2 cellular contexts compared by ENCODE assay signal in the genomic region with DNA sequence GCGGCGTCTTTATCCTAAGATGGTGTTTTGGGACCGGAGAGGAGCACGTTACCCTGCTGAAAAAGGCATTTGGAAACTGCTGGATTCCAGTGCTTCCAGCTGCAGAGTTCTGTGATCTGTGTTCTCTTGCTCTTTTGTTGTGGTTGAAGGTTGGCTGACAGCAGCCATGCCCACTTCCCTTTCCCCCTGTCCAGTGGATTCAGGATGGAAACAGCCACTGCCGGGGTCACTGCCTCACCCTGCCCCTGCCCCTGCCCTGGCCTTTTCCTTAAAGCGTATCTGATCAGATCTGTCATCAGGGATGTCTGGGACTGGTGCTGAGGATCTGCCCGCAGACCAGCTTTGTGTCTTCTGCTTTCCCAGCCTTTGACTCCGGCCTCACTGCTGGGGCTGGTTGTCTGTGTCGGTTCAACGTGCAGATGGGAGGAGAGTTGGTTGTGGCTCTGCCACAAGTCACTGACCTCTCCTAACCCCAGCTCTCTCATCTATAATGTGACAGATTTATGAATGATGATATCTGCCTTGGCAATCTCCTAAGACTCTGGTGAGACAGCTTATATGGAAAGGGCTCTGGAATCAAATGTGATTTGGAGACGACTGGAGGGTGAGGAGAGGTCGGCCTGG.
TF ChIP-seq lines count a peak whose summit lies in the region.

No MANE protein-coding gene starts in this region.

TF ChIP-seq in liver, 16 proteins besides CTCF, POLR2A, EP300 and RAD21 (continued from another document):
- TF ChIP-seq TAF1 (conservative IDR thresholded peaks at IDR 0.05): no peak
- peak; percentile 51 for TF ChIP-seq NR2F2 (IDR thresholded peaks at IDR 0.05)
- no peak for TF ChIP-seq HNF4G (IDR thresholded peaks at IDR 0.05)
- TF ChIP-seq, protein P1, sequence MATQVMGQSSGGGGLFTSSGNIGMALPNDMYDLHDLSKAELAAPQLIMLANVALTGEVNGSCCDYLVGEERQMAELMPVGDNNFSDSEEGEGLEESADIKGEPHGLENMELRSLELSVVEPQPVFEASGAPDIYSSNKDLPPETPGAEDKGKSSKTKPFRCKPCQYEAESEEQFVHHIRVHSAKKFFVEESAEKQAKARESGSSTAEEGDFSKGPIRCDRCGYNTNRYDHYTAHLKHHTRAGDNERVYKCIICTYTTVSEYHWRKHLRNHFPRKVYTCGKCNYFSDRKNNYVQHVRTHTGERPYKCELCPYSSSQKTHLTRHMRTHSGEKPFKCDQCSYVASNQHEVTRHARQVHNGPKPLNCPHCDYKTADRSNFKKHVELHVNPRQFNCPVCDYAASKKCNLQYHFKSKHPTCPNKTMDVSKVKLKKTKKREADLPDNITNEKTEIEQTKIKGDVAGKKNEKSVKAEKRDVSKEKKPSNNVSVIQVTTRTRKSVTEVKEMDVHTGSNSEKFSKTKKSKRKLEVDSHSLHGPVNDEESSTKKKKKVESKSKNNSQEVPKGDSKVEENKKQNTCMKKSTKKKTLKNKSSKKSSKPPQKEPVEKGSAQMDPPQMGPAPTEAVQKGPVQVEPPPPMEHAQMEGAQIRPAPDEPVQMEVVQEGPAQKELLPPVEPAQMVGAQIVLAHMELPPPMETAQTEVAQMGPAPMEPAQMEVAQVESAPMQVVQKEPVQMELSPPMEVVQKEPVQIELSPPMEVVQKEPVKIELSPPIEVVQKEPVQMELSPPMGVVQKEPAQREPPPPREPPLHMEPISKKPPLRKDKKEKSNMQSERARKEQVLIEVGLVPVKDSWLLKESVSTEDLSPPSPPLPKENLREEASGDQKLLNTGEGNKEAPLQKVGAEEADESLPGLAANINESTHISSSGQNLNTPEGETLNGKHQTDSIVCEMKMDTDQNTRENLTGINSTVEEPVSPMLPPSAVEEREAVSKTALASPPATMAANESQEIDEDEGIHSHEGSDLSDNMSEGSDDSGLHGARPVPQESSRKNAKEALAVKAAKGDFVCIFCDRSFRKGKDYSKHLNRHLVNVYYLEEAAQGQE (IDR thresholded peaks at IDR 0.05): no peak
- TF ChIP-seq, protein P2, sequence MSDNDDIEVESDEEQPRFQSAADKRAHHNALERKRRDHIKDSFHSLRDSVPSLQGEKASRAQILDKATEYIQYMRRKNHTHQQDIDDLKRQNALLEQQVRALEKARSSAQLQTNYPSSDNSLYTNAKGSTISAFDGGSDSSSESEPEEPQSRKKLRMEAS (IDR thresholded peaks at IDR 0.05): no peak
- no peak for TF ChIP-seq HNF4A (conservative IDR thresholded peaks at IDR 0.05)
- TF ChIP-seq FOXA1 (IDR thresholded peaks at IDR 0.05): no peak

TF ChIP-seq in HepG2, 621 proteins besides CTCF, POLR2A, EP300 and RAD21 (continued from another document):
- TF ChIP-seq, protein P3, sequence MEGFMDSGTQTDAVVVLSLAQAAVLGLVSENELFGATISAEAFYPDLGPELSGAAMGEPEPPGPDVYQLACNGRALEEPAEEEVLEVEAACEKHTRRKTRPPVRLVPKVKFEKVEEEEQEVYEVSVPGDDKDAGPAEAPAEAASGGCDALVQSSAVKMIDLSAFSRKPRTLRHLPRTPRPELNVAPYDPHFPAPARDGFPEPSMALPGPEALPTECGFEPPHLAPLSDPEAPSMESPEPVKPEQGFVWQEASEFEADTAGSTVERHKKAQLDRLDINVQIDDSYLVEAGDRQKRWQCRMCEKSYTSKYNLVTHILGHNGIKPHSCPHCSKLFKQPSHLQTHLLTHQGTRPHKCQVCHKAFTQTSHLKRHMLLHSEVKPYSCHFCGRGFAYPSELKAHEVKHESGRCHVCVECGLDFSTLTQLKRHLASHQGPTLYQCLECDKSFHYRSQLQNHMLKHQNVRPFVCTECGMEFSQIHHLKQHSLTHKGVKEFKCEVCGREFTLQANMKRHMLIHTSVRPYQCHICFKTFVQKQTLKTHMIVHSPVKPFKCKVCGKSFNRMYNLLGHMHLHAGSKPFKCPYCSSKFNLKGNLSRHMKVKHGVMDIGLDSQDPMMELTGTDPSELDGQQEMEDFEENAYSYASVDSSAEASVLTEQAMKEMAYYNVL (CRISPR knock-in tag; IDR thresholded peaks at IDR 0.05; ENCODE audit: borderline replicate concordance): no peak
- TF ChIP-seq, protein P4, sequence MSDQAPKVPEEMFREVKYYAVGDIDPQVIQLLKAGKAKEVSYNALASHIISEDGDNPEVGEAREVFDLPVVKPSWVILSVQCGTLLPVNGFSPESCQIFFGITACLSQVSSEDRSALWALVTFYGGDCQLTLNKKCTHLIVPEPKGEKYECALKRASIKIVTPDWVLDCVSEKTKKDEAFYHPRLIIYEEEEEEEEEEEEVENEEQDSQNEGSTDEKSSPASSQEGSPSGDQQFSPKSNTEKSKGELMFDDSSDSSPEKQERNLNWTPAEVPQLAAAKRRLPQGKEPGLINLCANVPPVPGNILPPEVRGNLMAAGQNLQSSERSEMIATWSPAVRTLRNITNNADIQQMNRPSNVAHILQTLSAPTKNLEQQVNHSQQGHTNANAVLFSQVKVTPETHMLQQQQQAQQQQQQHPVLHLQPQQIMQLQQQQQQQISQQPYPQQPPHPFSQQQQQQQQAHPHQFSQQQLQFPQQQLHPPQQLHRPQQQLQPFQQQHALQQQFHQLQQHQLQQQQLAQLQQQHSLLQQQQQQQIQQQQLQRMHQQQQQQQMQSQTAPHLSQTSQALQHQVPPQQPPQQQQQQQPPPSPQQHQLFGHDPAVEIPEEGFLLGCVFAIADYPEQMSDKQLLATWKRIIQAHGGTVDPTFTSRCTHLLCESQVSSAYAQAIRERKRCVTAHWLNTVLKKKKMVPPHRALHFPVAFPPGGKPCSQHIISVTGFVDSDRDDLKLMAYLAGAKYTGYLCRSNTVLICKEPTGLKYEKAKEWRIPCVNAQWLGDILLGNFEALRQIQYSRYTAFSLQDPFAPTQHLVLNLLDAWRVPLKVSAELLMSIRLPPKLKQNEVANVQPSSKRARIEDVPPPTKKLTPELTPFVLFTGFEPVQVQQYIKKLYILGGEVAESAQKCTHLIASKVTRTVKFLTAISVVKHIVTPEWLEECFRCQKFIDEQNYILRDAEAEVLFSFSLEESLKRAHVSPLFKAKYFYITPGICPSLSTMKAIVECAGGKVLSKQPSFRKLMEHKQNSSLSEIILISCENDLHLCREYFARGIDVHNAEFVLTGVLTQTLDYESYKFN (CRISPR knock-in tag; conservative IDR thresholded peaks at IDR 0.05): no peak
- TF ChIP-seq ZNF12 (CRISPR knock-in tag; IDR thresholded peaks at IDR 0.05): no peak
- TF ChIP-seq, protein P5, sequence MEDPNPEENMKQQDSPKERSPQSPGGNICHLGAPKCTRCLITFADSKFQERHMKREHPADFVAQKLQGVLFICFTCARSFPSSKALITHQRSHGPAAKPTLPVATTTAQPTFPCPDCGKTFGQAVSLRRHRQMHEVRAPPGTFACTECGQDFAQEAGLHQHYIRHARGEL (CRISPR knock-in tag; IDR thresholded peaks at IDR 0.05): no peak
